Comparison of ENCODE assay signal across 17 cellular contexts in genomic region chr2:16314691-16315457, GRCh38.
"Had no signal": no experiment of that assay in that cellular context is flagged by ENCODE, and none has a peak within 500 bp of the region (broad histone marks: within the 10 kb centered on the region; RNA-seq: fewer than 3 reads in every experiment).

No MANE protein-coding gene starts in this region.

- DNase-seq: KBM-7, MV-4-11, NCI-H1048, NCI-H1105, NCI-H1417, NCI-H1436 treated with DMSO at 0.1 percent for 48 hours, NCI-H1694, NCI-H187 treated with DMSO at 0.1 percent for 48 hours, NCI-H2029 treated with DMSO at 0.1 percent for 48 hours, NCI-H2107, NCI-H2227 treated with DMSO at 0.1 percent for 48 hours, NCI-H510A, NCI-H524 treated with DMSO at 0.1 percent for 48 hours, NCI-H82, Right ventricle myocardium superior, RPMI8226, SIG-M5 had no signal
